Comparison of ENCODE assay signal across 21 cellular contexts in genomic region chr6:21278078-21278790, GRCh38.
A peak's percentile ranks its signal among the peaks of the same experiment; 100 is the strongest.
DNase-seq lines count a peak whose midpoint lies in the region; ATAC-seq and TF ChIP-seq lines count a peak whose summit lies in the region.
"Had no signal": no experiment of that assay in that cellular context is flagged by ENCODE, and none has a peak within 500 bp of the region (broad histone marks: within the 10 kb centered on the region; RNA-seq: fewer than 3 reads in every experiment).

No MANE protein-coding gene starts in this region.

- H3K4me3 Mint-ChIP-seq in glutamatergic neuron (ENCODE audit: unreplicated experiment) (no peak overlapping the region), nephron progenitor cell (no peak overlapping the region), natural killer cell (no peak overlapping the region)
- H3K4me3 Mint-ChIP-seq: natural killer cell treated with Interleukin-12 subunit alpha and Interleukin-12 subunit beta and Interleukin-15 and Interleukin-18, amount 100 ng/mL, for 72 hours; stimulated activated effector memory CD8-positive, alpha-beta T cell treated with anti-CD3 and anti-CD28 coated beads, Interleukin-12 subunit alpha, Interleukin-12 subunit beta, amount 100 ng/mL, for 72 hours; T-cell had no signal

- no peak for ATAC-seq in natural killer cell
- no peak for ATAC-seq in GM21526 (IDR thresholded peaks at IDR 0.05; ENCODE audit: low FRiP score, unreplicated experiment)
- ATAC-seq: natural killer cell treated with Interleukin-12 subunit alpha and Interleukin-12 subunit beta and Interleukin-15 and Interleukin-18, amount 100 ng/mL, for 72 hours; stimulated activated effector memory CD8-positive, alpha-beta T cell treated with anti-CD3 and anti-CD28 coated beads, Interleukin-12 subunit alpha, Interleukin-12 subunit beta, amount 100 ng/mL, for 72 hours; T-cell had no signal

- peak overlapping the region; percentile 65 for H3K27ac Mint-ChIP-seq in glutamatergic neuron (ENCODE audit: unreplicated experiment)
- H3K27ac Mint-ChIP-seq in nephron progenitor cell = peak overlapping the region; percentile 71
- no peak overlapping the region for H3K27ac Mint-ChIP-seq in natural killer cell
- H3K27ac Mint-ChIP-seq: CD8-positive, alpha-beta memory T cell; natural killer cell treated with Interleukin-12 subunit alpha and Interleukin-12 subunit beta and Interleukin-15 and Interleukin-18, amount 100 ng/mL, for 72 hours; progenitor cell of endocrine pancreas; stimulated activated effector memory CD8-positive, alpha-beta T cell treated with anti-CD3 and anti-CD28 coated beads, Interleukin-12 subunit alpha, Interleukin-12 subunit beta, amount 100 ng/mL, for 72 hours; T-cell had no signal

- H3K27me3 Mint-ChIP-seq in glutamatergic neuron (ENCODE audit: unreplicated experiment) (no peaks in the 10 kb centered on the region), nephron progenitor cell (ENCODE audit: low read depth, poor library complexity) (peaks cover 3% of the 10 kb centered on the region), natural killer cell (ENCODE audit: low read depth in 2 of 2) (peaks cover 0 to 2% of the 10 kb centered on the region in 2 donors)
- H3K27me3 Mint-ChIP-seq: progenitor cell of endocrine pancreas, T-cell had no signal

- TF ChIP-seq CTCF in glutamatergic neuron (IDR thresholded peaks at IDR 0.05; ENCODE audit: partially characterized antibody, unreplicated experiment) (no peak), nephron progenitor cell (IDR thresholded peaks at IDR 0.05) (no peak), natural killer cell (IDR thresholded peaks at IDR 0.05) (no peak)

- H3K4me1 Mint-ChIP-seq in glutamatergic neuron (ENCODE audit: low read depth, unreplicated experiment) (peaks cover 21% of the 10 kb centered on the region), nephron progenitor cell (peaks cover 35% of the 10 kb centered on the region), natural killer cell (no peaks in the 10 kb centered on the region)
- H3K4me1 Mint-ChIP-seq: CD8-positive, alpha-beta memory T cell; stimulated activated effector memory CD8-positive, alpha-beta T cell treated with anti-CD3 and anti-CD28 coated beads, Interleukin-12 subunit alpha, Interleukin-12 subunit beta, amount 100 ng/mL, for 72 hours; T-cell had no signal

- H3K9me3 Mint-ChIP-seq in glutamatergic neuron (ENCODE audit: unreplicated experiment) = peaks cover 2% of the 10 kb centered on the region
- H3K9me3 Mint-ChIP-seq in nephron progenitor cell = peaks cover 11% of the 10 kb centered on the region
- peaks cover 0 to 2% of the 10 kb centered on the region in 2 donors for H3K9me3 Mint-ChIP-seq in natural killer cell
- H3K9me3 Mint-ChIP-seq: stimulated activated effector memory CD8-positive, alpha-beta T cell treated with anti-CD3 and anti-CD28 coated beads, Interleukin-12 subunit alpha, Interleukin-12 subunit beta, amount 100 ng/mL, for 72 hours had no signal

- DNase-seq in NCI-H82 (lab: John Stamatoyannopoulos, UW) = peak; percentile 29
- DNase-seq in NCI-H82 treated with DMSO at 0.1 percent for 48 hours (lab: John Stamatoyannopoulos, UW; ENCODE audit: unreplicated experiment) = no peak
- no peak for DNase-seq in glutamatergic neuron
- DNase-seq in nephron progenitor cell = no peak
- DNase-seq in NCI-H510A (lab: John Stamatoyannopoulos, UW) = no peak
- no peak for DNase-seq in natural killer cell
- DNase-seq in NCI-H1417 (lab: John Stamatoyannopoulos, UW) = no peak
- DNase-seq: activated naive CD4-positive, alpha-beta T cell treated with anti-CD3 and anti-CD28 coated beads, Interleukin-2, amount 50 U/mL, for 16 hours; AML-193; CD8-positive, alpha-beta memory T cell; dorsolateral prefrontal cortex; Kasumi-1; NCI-H2029; NCI-H774; SHP77 treated with DMSO at 0.1 percent for 48 hours; stimulated activated CD4-positive, alpha-beta T cell treated with anti-CD3 and anti-CD28 coated beads, Interleukin-1b, Interleukin-23, amount 100 ng/mL, for 48 hours; T-cell had no signal

- peaks cover 10% of the 10 kb centered on the region for H3K36me3 Mint-ChIP-seq in glutamatergic neuron (ENCODE audit: unreplicated experiment)
- H3K36me3 Mint-ChIP-seq in nephron progenitor cell (ENCODE audit: low read depth) = peaks cover 3% of the 10 kb centered on the region
- no peaks in the 10 kb centered on the region for H3K36me3 Mint-ChIP-seq in natural killer cell
- H3K36me3 Mint-ChIP-seq: CD8-positive, alpha-beta memory T cell; natural killer cell treated with Interleukin-12 subunit alpha and Interleukin-12 subunit beta and Interleukin-15 and Interleukin-18, amount 100 ng/mL, for 72 hours; stimulated activated effector memory CD8-positive, alpha-beta T cell treated with anti-CD3 and anti-CD28 coated beads, Interleukin-12 subunit alpha, Interleukin-12 subunit beta, amount 100 ng/mL, for 72 hours; T-cell had no signal

- intact Hi-C loops in natural killer cell (cut with micrococcal nuclease) = no loop called here

Comparison
In these comparisons a context has a peak if more than half of its experiments do, and no peak if none do; other contexts are left out.
1. H3K27ac Mint-ChIP-seq: peak in glutamatergic neuron (single experiment) and nephron progenitor cell (single experiment); none in natural killer cell (0 of 2).